9 cellular contexts compared by ENCODE assay signal in the genomic region with DNA sequence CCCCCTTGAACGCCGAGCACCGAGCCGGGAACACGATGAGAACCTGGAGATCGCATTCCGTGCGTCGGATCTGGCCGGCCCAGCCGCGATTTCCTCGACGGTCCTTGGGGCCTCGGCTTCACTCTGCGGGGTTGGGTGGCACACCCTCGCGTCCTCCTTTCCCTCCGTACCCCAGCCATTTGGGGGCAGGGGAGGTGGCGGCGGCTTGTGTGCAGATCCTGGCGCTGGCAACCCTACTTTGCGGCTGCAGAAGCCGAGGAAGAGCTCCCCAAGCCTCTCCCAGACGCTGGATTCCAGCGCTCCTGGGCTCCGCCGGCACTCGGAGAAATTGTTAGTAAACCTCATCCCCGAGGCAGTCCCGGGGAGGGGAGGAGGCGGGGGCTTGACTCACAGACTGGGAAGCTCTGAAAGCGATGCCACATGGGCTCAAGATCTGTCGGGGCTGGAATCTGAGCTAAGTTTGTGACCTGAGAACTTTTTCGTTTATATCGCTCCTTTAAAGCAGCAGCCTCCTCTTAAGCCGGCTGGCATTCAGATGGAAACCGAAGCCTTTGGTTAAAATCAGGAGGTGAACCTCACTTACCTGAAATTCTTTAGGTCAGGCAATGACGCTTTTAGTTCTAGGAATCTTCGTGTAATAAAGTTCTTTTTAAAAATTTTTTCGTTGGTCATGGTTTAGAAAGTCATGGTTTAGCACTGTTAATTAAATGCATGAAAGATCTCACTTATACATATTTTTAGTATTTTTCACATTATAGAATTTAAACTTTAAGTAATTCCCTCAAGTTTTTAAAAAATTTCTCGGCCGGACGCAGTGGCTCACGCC. TPM values are rescaled to one million over a fixed set of nuclear protein-coding genes. Genes with fewer than 3 reads are reported as not detected.
A peak's percentile ranks its signal among the peaks of the same experiment; 100 is the strongest.
DNase-seq lines count a peak whose midpoint lies in the region; ATAC-seq, FAIRE-seq and TF ChIP-seq lines count a peak whose summit lies in the region.
"Had no signal": no experiment of that assay in that cellular context is flagged by ENCODE, and none has a peak within 500 bp of the region (broad histone marks: within the 10 kb centered on the region; RNA-seq: fewer than 3 reads in every experiment).

No MANE protein-coding gene starts in this region.

- H3K9me3 ChIP-seq in duodenal mucosa (ENCODE audit: control insufficient read depth in 1 of 2, low read length in 2 of 2) (no peaks in the 10 kb centered on the region), HepG2 (ENCODE audit: low read length) (no peaks in the 10 kb centered on the region)

- H3K4me1 ChIP-seq in duodenal mucosa (ENCODE audit: control insufficient read depth in 1 of 2, insufficient read depth in 2 of 2, low read length in 2 of 2) (peaks cover 4 to 6% of the 10 kb centered on the region in 2 donors), HepG2 (ENCODE audit: insufficient read depth, low read length) (peaks cover 11% of the 10 kb centered on the region)

- no peak for TF ChIP-seq CTCF in HepG2 (CRISPR knock-in tag; IDR thresholded peaks at IDR 0.05)

- H3K9ac ChIP-seq in duodenal mucosa (ENCODE audit: low read depth in 1 of 2, low read length in 2 of 2): peak overlapping the region; percentile 51 to 64
- no peak overlapping the region for H3K9ac ChIP-seq in HepG2 (ENCODE audit: insufficient read depth, low read depth, low read length)

- intact Hi-C loops in activated CD4-positive, alpha-beta T cell treated with anti-CD3 and anti-CD28 coated beads for 36 hours (cut with DNase I, micrococcal nuclease): no loop called here
- intact Hi-C loops in HepG2 (cut with micrococcal nuclease; ENCODE audit: unreplicated experiment): loop anchor here (5.0 kb wide), 1 partner anchor 79 kb away; no protein-coding TSS in a partner anchor

- in situ Hi-C loops in HepG2 (cut with HindIII; ENCODE audit: extremely low pct_ligation_motif_present, low pct_unique_long_range_greater_than_20kb): no loop called here

- peak overlapping the region; percentile 68 to 70 for H3K4me3 ChIP-seq in duodenal mucosa (ENCODE audit: low read depth in 1 of 2, low read length in 2 of 2)
- peak overlapping the region; percentile 51 to 71 (median 51) for H3K4me3 ChIP-seq in HepG2 (replicated peaks in 1 of 3; ENCODE audit: insufficient read depth in 1 of 3, low read depth in 2 of 3, low read length in 3 of 3)

- H3K36me3 ChIP-seq in duodenal mucosa (ENCODE audit: control insufficient read depth in 1 of 2, insufficient read depth in 2 of 2, low read length in 2 of 2) (no peaks in the 10 kb centered on the region), HepG2 (replicated peaks in 1 of 2; ENCODE audit: control insufficient read depth in 1 of 2, insufficient read depth in 2 of 2, low read length in 2 of 2) (no peaks in the 10 kb centered on the region)

- peak; percentile 23 for DNase-seq in DMS79 (lab: John Stamatoyannopoulos, UW)
- peak; percentile 81 for DNase-seq in HS-5 (ENCODE audit: low read depth)
- peak; percentile 54 for DNase-seq in activated CD4-positive, alpha-beta T cell treated with anti-CD3 and anti-CD28 coated beads for 36 hours
- no peak for DNase-seq in HepG2 (ENCODE audit: low spot score)
- peak; percentile 34 for DNase-seq in stimulated activated CD4-positive, alpha-beta T cell treated with anti-CD3 and anti-CD28 coated beads, Interleukin-4, amount 100 ng/mL, for 24 hours
- no peak for DNase-seq in NCI-H446 (lab: John Stamatoyannopoulos, UW)

- peak overlapping the region; percentile 2 for H3K27ac Mint-ChIP-seq in activated CD4-positive, alpha-beta T cell treated with anti-CD3 and anti-CD28 coated beads for 36 hours

- no peaks in the 10 kb centered on the region for H3K79me2 ChIP-seq in HepG2 (ENCODE audit: insufficient read depth, low read length)

- TF ChIP-seq POLR2A in HepG2 (IDR thresholded peaks at IDR 0.05; ENCODE audit: insufficient read depth in 1 of 2, low read depth in 2 of 2, low read length in 2 of 2): no peak

- peak overlapping the region; percentile 71 for H3K4me3 Mint-ChIP-seq in activated CD4-positive, alpha-beta T cell treated with anti-CD3 and anti-CD28 coated beads for 36 hours

- peak overlapping the region; percentile 89 for H3K4me2 ChIP-seq in HepG2 (ENCODE audit: low read depth, low read length)

- H3K9me3 Mint-ChIP-seq in activated CD4-positive, alpha-beta T cell treated with anti-CD3 and anti-CD28 coated beads for 36 hours (ENCODE audit: low read depth): no peaks in the 10 kb centered on the region

- no peak for TF ChIP-seq RAD21 in HepG2 (CRISPR knock-in tag; IDR thresholded peaks at IDR 0.05)

- no peak overlapping the region for H2AFZ ChIP-seq in HepG2 (ENCODE audit: low read length)

- H3K27ac ChIP-seq in duodenal mucosa (ENCODE audit: low read depth, low read length) (peak overlapping the region; percentile 84), HepG2 (ENCODE audit: extremely low read length, insufficient read depth, low read length) (no peak overlapping the region)

- TF ChIP-seq EP300 in HepG2 (IDR thresholded peaks at IDR 0.05; ENCODE audit: low read depth in 2 of 2, low read length in 2 of 2) (no peak), HepG2 (CRISPR knock-in tag; IDR thresholded peaks at IDR 0.05; ENCODE audit: borderline replicate concordance) (no peak)

- H4K20me1 ChIP-seq in HepG2 (ENCODE audit: insufficient read depth, low read length): no peaks in the 10 kb centered on the region

- ATAC-seq in GM21423 (IDR thresholded peaks at IDR 0.05; ENCODE audit: unreplicated experiment) (peak; percentile 7), HepG2 (peak; percentile 82)
- ATAC-seq in activated CD4-positive, alpha-beta T cell treated with anti-CD3 and anti-CD28 coated beads for 36 hours: peak; percentile 32

- peaks cover 11% of the 10 kb centered on the region for H3K4me1 Mint-ChIP-seq in activated CD4-positive, alpha-beta T cell treated with anti-CD3 and anti-CD28 coated beads for 36 hours

- no TSS peak for BruUV-seq in HepG2 (replicated peaks; lab: Mats Ljungman, UMichigan)

- FAIRE-seq in HepG2 (lab: Jason Lieb, UNC): peak; percentile 26
- FAIRE-seq: endometrium had no signal

- WGBS in HepG2 (ENCODE audit: low lambda C conversion rate): 15% methylated on average over 30 of the region's 45 CpGs

- CTCF ChIA-PET in activated CD4-positive, alpha-beta T cell treated with anti-CD3 and anti-CD28 coated beads for 36 hours (lab: Charles Lee): interaction anchor here (1.1 kb wide), 1 partner anchor 102 kb away, joined by 3 read pairs; no protein-coding TSS in a partner anchor
- CTCF ChIA-PET in HepG2 (lab: Yijun Ruan, JAX; ENCODE audit: low intra/inter-chr PET ratio, low total read pairs): no interaction called here

- H3K27me3 ChIP-seq in duodenal mucosa (ENCODE audit: control insufficient read depth in 1 of 2, insufficient read depth in 2 of 2, low read length in 2 of 2) (peaks cover 0 to 4% of the 10 kb centered on the region in 2 donors), HepG2 (ENCODE audit: control insufficient read depth in 1 of 2, insufficient read depth in 2 of 2, low read length in 2 of 2) (peaks cover 9 to 51% of the 10 kb centered on the region in 2 experiments)

- POLR2A ChIA-PET in activated CD4-positive, alpha-beta T cell treated with anti-CD3 and anti-CD28 coated beads for 36 hours (lab: Charles Lee): interaction anchor here (0.6 to 0.8 kb wide), 2 partner anchors 92 to 368 kb away, joined by 3 read pairs; partner anchors contain the start of gene TSPYL1
- POLR2A ChIA-PET in HepG2 (lab: Yijun Ruan, JAX): no interaction called here

- H3K27me3 Mint-ChIP-seq in activated CD4-positive, alpha-beta T cell treated with anti-CD3 and anti-CD28 coated beads for 36 hours: peaks cover 21% of the 10 kb centered on the region

- no peaks in the 10 kb centered on the region for H3K36me3 Mint-ChIP-seq in activated CD4-positive, alpha-beta T cell treated with anti-CD3 and anti-CD28 coated beads for 36 hours (ENCODE audit: low read depth)

TF ChIP-seq in HepG2, 621 proteins besides CTCF, POLR2A, EP300 and RAD21 (continues in another document):
- no peak for TF ChIP-seq MYC (CRISPR knock-in tag; IDR thresholded peaks at IDR 0.05; ENCODE audit: borderline replicate concordance)
- TF ChIP-seq ZNF367 (CRISPR knock-in tag; IDR thresholded peaks at IDR 0.05; ENCODE audit: borderline replicate concordance): no peak
- TF ChIP-seq ZFYVE20 (CRISPR knock-in tag; IDR thresholded peaks at IDR 0.05; ENCODE audit: borderline replicate concordance, low read depth): no peak
- no peak for TF ChIP-seq RBFOX2 (IDR thresholded peaks at IDR 0.05; ENCODE audit: low read depth, low read length)
- TF ChIP-seq KDM5B (CRISPR knock-in tag; IDR thresholded peaks at IDR 0.05; ENCODE audit: borderline replicate concordance): peak; percentile 74
- TF ChIP-seq BCL6 (CRISPR knock-in tag; IDR thresholded peaks at IDR 0.05): 0 out of 2 replicates have a peak, but pooled peaks have one; percentile 26
- TF ChIP-seq MAZ (IDR thresholded peaks at IDR 0.05; ENCODE audit: borderline replicate concordance, low read depth, low read length): no peak
- 0 out of 2 replicates have a peak, but pooled peaks have one; percentile 30 for TF ChIP-seq MAZ (CRISPR knock-in tag; IDR thresholded peaks at IDR 0.05; ENCODE audit: low read depth)

RNA-seq across cellular contexts. Expression of gene DSE, which starts 0.8 kb away (rescaled TPM):
- total RNA-seq in activated CD4-positive, alpha-beta T cell treated with anti-CD3 and anti-CD28 coated beads for 36 hours: 1 to 10 TPM; 5.6 TPM
- total RNA-seq in HepG2 (2016; rRNA removed; fragmentation: Illumina TruSeq; extraction: Trizol): 3.8 and 4.6 TPM in 2 replicates
- total RNA-seq in HepG2 (2016; cell fraction: cytosol; rRNA removed; fragmentation: Illumina TruSeq; extraction: Trizol; ENCODE audit: low read depth): 1.5 and 2.9 TPM in 2 replicates
- total RNA-seq in HepG2 (2016; cell fraction: insoluble cytoplasmic fraction; rRNA removed; fragmentation: Illumina TruSeq; extraction: Trizol): 4.2 and 4.4 TPM in 2 replicates
- 3.7 and 4.2 TPM in 2 replicates for total RNA-seq in HepG2 (2016; cell fraction: membrane; rRNA removed; fragmentation: Illumina TruSeq; extraction: Trizol)
- total RNA-seq in HepG2 (2016; cell fraction: nucleus; rRNA removed; fragmentation: Illumina TruSeq; extraction: Trizol): 10.5 and 11.0 TPM in 2 replicates
- polyA plus RNA-seq in HepG2 (2011; rRNA removed): 2.6 and 3.0 TPM in 2 replicates
- polyA plus RNA-seq in HepG2 (2011; cell fraction: cytosol; rRNA removed): 1.4 and 1.7 TPM in 2 replicates
- 5.1 and 5.5 TPM in 2 replicates for polyA plus RNA-seq in HepG2 (2011; cell fraction: nucleus; rRNA removed)
- 2.5 and 4.2 TPM in 2 replicates for polyA plus RNA-seq in HepG2 (2012)
- 0.57 and 0.59 TPM in 2 replicates for polyA plus RNA-seq in HepG2 (2016; cell fraction: cytosol; fragmentation: Illumina TruSeq; extraction: Trizol; ENCODE audit: low read depth)
- polyA plus RNA-seq in HepG2 (2016; cell fraction: insoluble cytoplasmic fraction; fragmentation: Illumina TruSeq; extraction: Trizol; ENCODE audit: low read depth): 2.2 and 2.4 TPM in 2 replicates
- 1.0 and 1.1 TPM in 2 replicates for polyA plus RNA-seq in HepG2 (2016; cell fraction: membrane; fragmentation: Illumina TruSeq; extraction: Trizol; ENCODE audit: low read depth)
- 4.9 and 5.0 TPM in 2 replicates for polyA plus RNA-seq in HepG2 (2016; cell fraction: nucleus; fragmentation: Illumina TruSeq; extraction: Trizol; ENCODE audit: insufficient read depth, low read depth)
- polyA minus RNA-seq in HepG2 (2011; rRNA and poly(A)+ RNA removed; ENCODE audit: low replicate concordance): 4.9 and 12.1 TPM in 2 replicates
- 2.1 TPM in 2 replicates for polyA minus RNA-seq in HepG2 (2011; cell fraction: cytosol; rRNA and poly(A)+ RNA removed)
- polyA minus RNA-seq in HepG2 (2011; cell fraction: nucleus; rRNA and poly(A)+ RNA removed): 21.4 and 23.4 TPM in 2 replicates

Comparison
In these comparisons a context has a peak if more than half of its experiments do, and no peak if none do; other contexts are left out.
1. DNase-seq: peak in DMS79 (single experiment), HS-5 (single experiment), activated CD4-positive, alpha-beta T cell treated with anti-CD3 and anti-CD28 coated beads for 36 hours (single experiment) and stimulated activated CD4-positive, alpha-beta T cell treated with anti-CD3 and anti-CD28 coated beads, Interleukin-4, amount 100 ng/mL, for 24 hours (single experiment); none in HepG2 (single experiment) and NCI-H446 (0 of 2).
2. ATAC-seq: peak in every context shown above with its lines; median percentile 82 in HepG2; 32 in activated CD4-positive, alpha-beta T cell treated with anti-CD3 and anti-CD28 coated beads for 36 hours; 7 in GM21423.